In the genomic region with DNA sequence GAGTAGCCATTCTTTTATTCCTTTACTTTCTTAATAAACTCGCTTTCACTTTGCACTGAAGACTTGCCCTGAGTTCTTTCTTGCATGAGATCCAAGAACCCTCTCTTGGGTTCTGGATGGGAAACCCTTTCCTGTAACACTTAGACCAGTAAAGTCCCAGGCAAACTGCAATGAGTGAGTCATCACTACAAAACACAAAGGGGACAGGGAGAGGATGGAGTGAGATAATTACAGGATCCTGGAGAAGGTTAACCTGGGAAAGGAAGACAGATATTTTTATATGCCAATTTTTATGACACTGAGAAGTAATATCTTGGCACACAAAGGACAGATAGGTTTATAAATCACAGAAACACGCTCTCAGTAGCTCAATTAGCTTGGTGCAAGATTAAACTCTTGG, we compare ENCODE assay signal across 22 cellular contexts. TPM values are rescaled to one million over a fixed set of nuclear protein-coding genes. Genes with fewer than 3 reads are reported as not detected.
DNase-seq lines count a peak whose midpoint lies in the region; ATAC-seq, FAIRE-seq and TF ChIP-seq lines count a peak whose summit lies in the region.
"Had no signal": no experiment of that assay in that cellular context is flagged by ENCODE, and none has a peak within 500 bp of the region (broad histone marks: within the 10 kb centered on the region; RNA-seq: fewer than 3 reads in every experiment).

No MANE protein-coding gene starts in this region.

- H4K20me1 ChIP-seq in SK-N-SH (ENCODE audit: insufficient read depth) = no peaks in the 10 kb centered on the region
- no peaks in the 10 kb centered on the region for H4K20me1 ChIP-seq in PC-3 (ENCODE audit: low read length)

- 69% methylated on average over 2 of the region's 2 CpGs for WGBS in SK-N-SH (ENCODE audit: low lambda C conversion rate)
- WGBS in esophagus, 2 donors = 54 to 68% methylated on average over 2 of the region's 2 CpGs
- WGBS in small intestine, 3 donors = 59 to 67% (median 60%) methylated on average over 2 of the region's 2 CpGs

- no peaks in the 10 kb centered on the region for H3F3A ChIP-seq in SK-N-SH (replicated peaks; ENCODE audit: insufficient read depth)
- H3F3A ChIP-seq in PC-3 (ENCODE audit: low read length, unreplicated experiment) = no peaks in the 10 kb centered on the region

- H3K9me2 ChIP-seq in SK-N-SH (no peaks in the 10 kb centered on the region), PC-3 (replicated peaks; ENCODE audit: low read length) (no peaks in the 10 kb centered on the region)

- H3K27ac ChIP-seq in SK-N-SH (ENCODE audit: low read depth in 2 of 2, low read length in 1 of 2) (no peak overlapping the region), PC-3 (ENCODE audit: low read length) (peak overlapping the region; percentile 66), esophagus (ENCODE audit: low read depth in 2 of 2, low read length in 1 of 2) (peak overlapping the region; percentile 85 to 92), small intestine (ENCODE audit: low read depth in 1 of 2, low read length in 1 of 2) (no peak overlapping the region)
- H3K27ac ChIP-seq: RWPE1, thoracic aorta, uterus had no signal

- H3K36me3 ChIP-seq in SK-N-SH (replicated peaks in 1 of 2; ENCODE audit: control insufficient read depth in 1 of 2, insufficient read depth in 2 of 2, low read length in 1 of 2) (no peaks in the 10 kb centered on the region), PC-3 (ENCODE audit: low read depth, low read length) (no peaks in the 10 kb centered on the region), esophagus (ENCODE audit: control insufficient read depth in 2 of 2, insufficient read depth in 2 of 2, low read length in 1 of 2) (peaks cover 0 to 2% of the 10 kb centered on the region in 2 donors), small intestine (ENCODE audit: control insufficient read depth in 2 of 2, insufficient read depth in 2 of 2, low read length in 2 of 2) (no peaks in the 10 kb centered on the region)
- H3K36me3 ChIP-seq: heart left ventricle, thoracic aorta, uterus had no signal

- ATAC-seq in SK-N-SH treated with all-trans-retinoic acid at 6 μM for 48 hours (no peak), PC-3 (no peak), GM18861 (IDR thresholded peaks at IDR 0.05; ENCODE audit: unreplicated experiment) (no peak)
- ATAC-seq: stimulated activated naive CD8-positive, alpha-beta T cell treated with anti-CD3 and anti-CD28 coated beads, Interleukin-15, Interleukin-2, amounts not matched to agents 100 U/mL and 50 U/mL, for 24 hours had no signal

- H3K27me3 ChIP-seq in SK-N-SH (ENCODE audit: insufficient read depth) (no peaks in the 10 kb centered on the region), PC-3 (ENCODE audit: low read length) (no peaks in the 10 kb centered on the region), esophagus (ENCODE audit: control insufficient read depth in 1 of 2, insufficient read depth in 2 of 2, low read length in 2 of 2) (no peaks in the 10 kb centered on the region), small intestine (ENCODE audit: control insufficient read depth in 2 of 2, insufficient read depth in 2 of 2, low read length in 2 of 2) (no peaks in the 10 kb centered on the region)
- H3K27me3 ChIP-seq: heart left ventricle, uterus had no signal

- CTCF ChIA-PET in SK-N-SH (lab: Yijun Ruan, JAX) = interaction anchor here (1.0 to 1.9 kb wide), 5 partner anchors 13 to 131 kb away, joined by 3 to 4 read pairs (median 3); no protein-coding TSS in a partner anchor
- CTCF ChIA-PET in PC-3 (lab: Charles Lee) = no interaction called here

- H3K9ac ChIP-seq in SK-N-SH (no peak overlapping the region), PC-3 (ENCODE audit: low read length) (no peak overlapping the region; the same call in 1 of the 2 replicates)

- H3K4me2 ChIP-seq in SK-N-SH (no peak overlapping the region), PC-3 (ENCODE audit: low read length) (no peak overlapping the region)

- H3K9me3 ChIP-seq in SK-N-SH (no peaks in the 10 kb centered on the region), PC-3 (ENCODE audit: low read length) (no peaks in the 10 kb centered on the region), esophagus (ENCODE audit: control insufficient read depth in 2 of 2, insufficient read depth in 1 of 2, low read depth in 1 of 2, low read length in 1 of 2) (no peaks in the 10 kb centered on the region), small intestine (ENCODE audit: control insufficient read depth, low read depth) (no peaks in the 10 kb centered on the region)
- H3K9me3 ChIP-seq: heart left ventricle, thoracic aorta, uterus had no signal

- POLR2A ChIA-PET in SK-N-SH (lab: Yijun Ruan, JAX) = no interaction called here
- POLR2A ChIA-PET in PC-3 (lab: Charles Lee; ENCODE audit: unreplicated experiment) = no interaction called here

- no peak for DNase-seq in SK-N-SH
- peak; percentile 30 for DNase-seq in PC-3
- peak; percentile 42 for DNase-seq in small intestine
- no peak for DNase-seq in GM20000 (ENCODE audit: low spot score)
- DNase-seq in effector CD8-positive, alpha-beta T cell (lab: John Stamatoyannopoulos, UW) = no peak
- DNase-seq: 8988T; activated CD4-positive, alpha-beta T cell treated with anti-CD3 and anti-CD28 coated beads for 48 hours; activated gamma-delta T cell treated with Interleukin-2 at 50 U/mL for 16 hours; activated T-cell treated with anti-CD3 and anti-CD28 coated beads, Interleukin-2, amount 50 U/mL, for 1 hour; CD4-positive, alpha-beta memory T cell; heart left ventricle; NCI-H1105 treated with DMSO at 0.1 percent for 48 hours; NCI-H2029; NCI-H526; stimulated activated naive CD8-positive, alpha-beta T cell treated with anti-CD3 and anti-CD28 coated beads, Interleukin-15, Interleukin-2, amounts not matched to agents 100 U/mL and 50 U/mL, for 24 hours; uterus had no signal

- TF ChIP-seq EP300 in SK-N-SH (IDR thresholded peaks at IDR 0.05; ENCODE audit: borderline replicate concordance in 1 of 2, low read depth in 1 of 2, low read length in 1 of 2) = no peak

- no peak for FAIRE-seq in small intestine (lab: Jason Lieb, UNC)
- FAIRE-seq: GM12892 had no signal

- no peak overlapping the region for H2AFZ ChIP-seq in SK-N-SH (ENCODE audit: low read depth)
- no peak overlapping the region for H2AFZ ChIP-seq in PC-3 (ENCODE audit: low read length)

- TF ChIP-seq RAD21 in SK-N-SH (IDR thresholded peaks at IDR 0.05; ENCODE audit: low read length) = no peak

- intact Hi-C loops in PC-3 (cut with micrococcal nuclease) = no loop called here

- TF ChIP-seq CTCF in SK-N-SH (IDR thresholded peaks at IDR 0.05) (no peak), PC-3 (conservative IDR thresholded peaks at IDR 0.05; ENCODE audit: low read depth, low read length) (no peak), GM20000 (IDR thresholded peaks at IDR 0.05; ENCODE audit: extremely low read depth, missing control alignments) (no peak)

- H3K4me3 ChIP-seq in SK-N-SH (ENCODE audit: low read depth in 2 of 2, low read length in 1 of 2) (no peak overlapping the region), PC-3 (ENCODE audit: low read length) (no peak overlapping the region), esophagus (ENCODE audit: low read depth in 1 of 2, low read length in 2 of 2) (no peak overlapping the region), small intestine (ENCODE audit: low read depth in 1 of 2, low read length in 2 of 2) (no peak overlapping the region)
- H3K4me3 ChIP-seq: heart left ventricle, thoracic aorta, uterus had no signal

- peaks cover 2 to 15% of the 10 kb centered on the region in 2 experiments; a peak in 3 of 4 replicates for H3K4me1 ChIP-seq in SK-N-SH (ENCODE audit: control insufficient read depth in 1 of 2, insufficient read depth in 2 of 2, low read depth in 1 of 2, low read length in 1 of 2)
- peaks cover 10% of the 10 kb centered on the region for H3K4me1 ChIP-seq in PC-3 (ENCODE audit: insufficient read depth, low read length)
- H3K4me1 ChIP-seq in esophagus (ENCODE audit: control insufficient read depth in 2 of 2, insufficient read depth in 2 of 2, low read length in 1 of 2) = peaks cover 0 to 7% of the 10 kb centered on the region in 2 donors
- H3K4me1 ChIP-seq in small intestine (ENCODE audit: control insufficient read depth in 2 of 2, insufficient read depth in 1 of 2, low read depth in 1 of 2, low read length in 1 of 2) = no peaks in the 10 kb centered on the region
- H3K4me1 ChIP-seq: uterus had no signal

- BruUV-seq in PC-3 (replicated peaks; lab: Mats Ljungman, UMichigan) = no TSS peak

- H3K79me2 ChIP-seq in SK-N-SH (ENCODE audit: insufficient read depth) = no peaks in the 10 kb centered on the region
- H3K79me2 ChIP-seq in PC-3 (ENCODE audit: low read length) = no peaks in the 10 kb centered on the region

TF ChIP-seq in SK-N-SH, 30 proteins besides CTCF, POLR2A, EP300 and RAD21:
- TF ChIP-seq JUND (IDR thresholded peaks at IDR 0.05) (0 out of 2 replicates have a peak, but pooled peaks have one; percentile 17), CHD2 (IDR thresholded peaks at IDR 0.05; ENCODE audit: low read length, partially characterized antibody) (no peak), MEF2A (IDR thresholded peaks at IDR 0.05; ENCODE audit: borderline replicate concordance, low read depth) (no peak), FOSL2 (IDR thresholded peaks at IDR 0.05; ENCODE audit: borderline replicate concordance, low read depth) (peak; percentile 37; the same call in 1 of the 2 replicates)

TF ChIP-seq in SK-N-SH treated with all-trans-retinoic acid at 6 μM for 48 hours, 23 proteins besides CTCF, POLR2A, EP300 and RAD21:
- TF ChIP-seq TOX (CRISPR knock-in tag; IDR thresholded peaks at IDR 0.05; ENCODE audit: borderline replicate concordance) (no peak), GLIS3 (CRISPR knock-in tag; IDR thresholded peaks at IDR 0.05) (no peak)

RNA-seq across cellular contexts. Expression of a gene that starts 48.7 kb away (rescaled TPM):
- polyA plus RNA-seq in SK-N-SH (2012; rRNA removed) (45.3 and 45.4 TPM in 2 replicates), esophagus (10 to 100 TPM; 24.1 to 27.4 TPM), small intestine (1 to 10 TPM in 2 of 3 donors, under 1 TPM in 1; 0.22 to 2.7 (median 1.1) TPM)
- polyA plus RNA-seq in SK-N-SH (2012; cell fraction: cytosol; rRNA removed) = 23.3 and 36.2 TPM in 2 replicates
- 23.2 and 27.0 TPM in 2 replicates for polyA plus RNA-seq in SK-N-SH (2012; cell fraction: nucleus; rRNA removed)
- total RNA-seq in PC-3 (2014; rRNA removed) = 3.2 and 4.4 TPM in 2 replicates

Comparison
In these comparisons a context has a peak if more than half of its experiments do, and no peak if none do; other contexts are left out.
1. DNase-seq: peak in PC-3 (single experiment) and small intestine (single experiment); none in SK-N-SH (single experiment), GM20000 (single experiment) and effector CD8-positive, alpha-beta T cell (single experiment).
2. H3K27ac ChIP-seq: peak in PC-3 (single experiment) and esophagus (2 of 2); none in SK-N-SH (0 of 2) and small intestine (0 of 2).
3. RNA of a gene that starts 48.7 kb away (polyA plus RNA-seq): 23.2 to 45.4 TPM in SK-N-SH and 24.1 to 27.4 TPM in esophagus; 0.22 to 2.7 TPM in small intestine; every median in the first group is over 4 times any median in the second.